In genomic region chr12:49667319-49668090, GRCh38 we compare ENCODE assay signal across 1 cellular context.
TF ChIP-seq lines count a peak whose summit lies in the region.

No MANE protein-coding gene starts in this region.

TF ChIP-seq in WTC11, 78 proteins besides CTCF, POLR2A, EP300 and RAD21 (continued from another document):
- TF ChIP-seq TCF7 (CRISPR knock-in tag; IDR thresholded peaks at IDR 0.05; ENCODE audit: low read depth), result no peak
- TF ChIP-seq SOX15 (CRISPR knock-in tag; IDR thresholded peaks at IDR 0.05), result no peak
- TF ChIP-seq ZNF423 (CRISPR knock-in tag; IDR thresholded peaks at IDR 0.05), result no peak
- no peak for TF ChIP-seq USF2 (CRISPR knock-in tag; IDR thresholded peaks at IDR 0.05)
- TF ChIP-seq JUN (CRISPR knock-in tag; IDR thresholded peaks at IDR 0.05), result no peak
- no peak for TF ChIP-seq ZNF532 (CRISPR knock-in tag; IDR thresholded peaks at IDR 0.05; ENCODE audit: borderline replicate concordance)
- no peak for TF ChIP-seq ZSCAN18 (CRISPR knock-in tag; IDR thresholded peaks at IDR 0.05)
- no peak for TF ChIP-seq TEAD1 (CRISPR knock-in tag; IDR thresholded peaks at IDR 0.05)
